In genomic region chr7:76040126-76040525, GRCh38 we compare ENCODE assay signal across 21 cellular contexts.
"Had no signal": no experiment of that assay in that cellular context is flagged by ENCODE, and none has a peak within 500 bp of the region (broad histone marks: within the 10 kb centered on the region; RNA-seq: fewer than 3 reads in every experiment).

No MANE protein-coding gene starts in this region.

- DNase-seq: esophagus squamous epithelium; foreskin fibroblast; glutamatergic neuron; immature natural killer cell; kidney; left cardiac atrium; left ventricle myocardium superior; mesenchymal stem cell; midbrain; right lobe of liver; stimulated activated CD4-positive, alpha-beta T cell treated with anti-CD3 and anti-CD28 coated beads, Interleukin-4, amount 100 ng/mL, for 1 hour; stimulated activated CD8-positive, alpha-beta memory T cell treated with anti-CD3 and anti-CD28 coated beads, Interleukin-4, amount 100 ng/mL, for 48 hours; stimulated activated naive B cell treated with anti-CD40 and anti-IgM and Interleukin-4, amounts not matched to agents 10 μg/mL and 1 μg/mL and 100 μg/mL, for 72 hours; stimulated activated naive CD8-positive, alpha-beta T cell treated with anti-CD3 and anti-CD28 coated beads, Interleukin-15, amount 100 ng/mL, for 72 hours; transverse colon had no signal

- H3K9me3 Mint-ChIP-seq: dendritic cell treated with granulocyte-macrophage colony-stimulating factor and Interleukin-4, amounts not matched to agents 40 ng/mL and 50 ng/mL, for 4 days; immature natural killer cell; nephron; stimulated activated naive B cell treated with anti-CD40 and anti-IgM and Interleukin-4, amounts not matched to agents 10 μg/mL and 1 μg/mL and 100 μg/mL, for 72 hours; stimulated activated naive CD8-positive, alpha-beta T cell treated with anti-CD3 and anti-CD28 coated beads, Interleukin-15, amount 100 ng/mL, for 72 hours had no signal

- H3K4me1 Mint-ChIP-seq: nephron had no signal

- H3K27ac Mint-ChIP-seq: dendritic cell treated with granulocyte-macrophage colony-stimulating factor and Interleukin-4, amounts not matched to agents 40 ng/mL and 50 ng/mL, for 4 days; immature natural killer cell; stimulated activated naive B cell treated with anti-CD40 and anti-IgM and Interleukin-4, amounts not matched to agents 10 μg/mL and 1 μg/mL and 100 μg/mL, for 72 hours had no signal

- ATAC-seq: gastroesophageal sphincter; left cardiac atrium; left ventricle myocardium superior; right lobe of liver; stimulated activated naive B cell treated with anti-CD40 and anti-IgM and Interleukin-4, amounts not matched to agents 10 μg/mL and 1 μg/mL and 100 μg/mL, for 72 hours; stimulated activated naive CD8-positive, alpha-beta T cell treated with anti-CD3 and anti-CD28 coated beads, Interleukin-15, amount 100 ng/mL, for 72 hours had no signal

- H3K36me3 Mint-ChIP-seq: immature natural killer cell had no signal

- H3K27me3 Mint-ChIP-seq: dendritic cell treated with granulocyte-macrophage colony-stimulating factor and Interleukin-4, amounts not matched to agents 40 ng/mL and 50 ng/mL, for 4 days; stimulated activated naive B cell treated with anti-CD40 and anti-IgM and Interleukin-4, amounts not matched to agents 10 μg/mL and 1 μg/mL and 100 μg/mL, for 72 hours; stimulated activated naive CD8-positive, alpha-beta T cell treated with anti-CD3 and anti-CD28 coated beads, Interleukin-15, amount 100 ng/mL, for 72 hours had no signal

- H3K27ac ChIP-seq: esophagus squamous epithelium, gastroesophageal sphincter, parathyroid adenoma, prostate gland, right lobe of liver, thoracic aorta, transverse colon had no signal

- H3K4me3 Mint-ChIP-seq: dendritic cell treated with granulocyte-macrophage colony-stimulating factor and Interleukin-4, amounts not matched to agents 40 ng/mL and 50 ng/mL, for 4 days; immature natural killer cell; nephron; stimulated activated naive B cell treated with anti-CD40 and anti-IgM and Interleukin-4, amounts not matched to agents 10 μg/mL and 1 μg/mL and 100 μg/mL, for 72 hours; stimulated activated naive CD8-positive, alpha-beta T cell treated with anti-CD3 and anti-CD28 coated beads, Interleukin-15, amount 100 ng/mL, for 72 hours had no signal
